ENCODE assay signal across 8 cellular contexts in the genomic region with DNA sequence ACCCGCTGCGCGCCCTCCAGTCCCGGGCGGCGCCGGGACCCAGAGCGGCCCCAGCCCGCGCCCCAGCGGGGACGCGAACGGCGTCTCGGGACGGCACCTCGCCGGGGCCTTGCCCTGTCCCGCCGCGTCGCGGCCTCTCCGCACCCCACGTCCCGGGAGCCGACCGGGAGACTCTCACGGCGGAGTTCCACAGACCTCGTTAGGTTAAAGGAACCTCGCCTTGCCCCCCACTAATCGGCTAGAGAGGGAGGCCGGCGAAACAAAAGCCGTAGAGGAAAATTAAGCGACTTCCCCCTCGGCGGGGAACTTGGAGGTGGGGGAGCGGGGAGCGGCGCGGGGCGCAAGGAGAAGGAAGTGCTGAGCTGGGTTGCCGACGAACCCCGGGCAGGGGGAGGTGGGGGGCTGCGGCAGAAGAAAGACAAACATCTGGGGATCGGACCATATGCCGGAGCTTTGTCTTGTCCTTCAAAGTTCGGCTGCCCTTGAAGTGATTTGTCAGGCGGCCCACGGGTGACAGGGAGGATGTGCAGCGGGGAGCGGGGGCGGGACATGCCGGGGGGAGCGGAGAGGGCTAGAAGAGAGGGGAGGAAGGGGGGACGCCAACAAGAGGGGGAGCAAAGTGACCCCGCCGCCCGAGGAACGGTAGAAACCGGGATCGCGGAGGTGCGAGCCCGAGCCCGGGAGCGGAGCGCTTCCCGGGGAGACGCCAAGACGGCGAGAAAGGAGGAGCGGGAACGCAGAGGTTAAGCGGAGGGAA.
DNase-seq lines count a peak whose midpoint lies in the region; ATAC-seq, FAIRE-seq and TF ChIP-seq lines count a peak whose summit lies in the region.

No MANE protein-coding gene starts in this region.

- peaks cover 12 to 24% (median 18%) of the 10 kb centered on the region in 4 donors for H3K4me1 Mint-ChIP-seq in CD4-positive, alpha-beta memory T cell
- peaks cover 15% of the 10 kb centered on the region for H3K4me1 Mint-ChIP-seq in activated naive CD4-positive, alpha-beta T cell treated with anti-CD3 and anti-CD28 coated beads, Interleukin-2, amount 50 U/mL, for 24 hours

- no peaks in the 10 kb centered on the region for H4K20me1 ChIP-seq in IMR-90 (ENCODE audit: insufficient read depth, low read length)
- no peaks in the 10 kb centered on the region for H4K20me1 ChIP-seq in hepatocyte (ENCODE audit: insufficient read depth, poor library complexity, severe bottlenecking)

- H4K8ac ChIP-seq in IMR-90 (ENCODE audit: low read depth in 2 of 2, low read length in 2 of 2), result peak overlapping the region in 1 of 2 experiments; percentile 20; a peak in 1 of 4 replicates

- CTCF ChIA-PET in CD4-positive, alpha-beta memory T cell (lab: Charles Lee; ENCODE audit: partially characterized antibody), result no interaction called here
- CTCF ChIA-PET in IMR-90 (lab: Yijun Ruan, JAX), result no interaction called here

- WGBS in IMR-90 (ENCODE audit: extremely low coverage in 2 of 2, insufficient read length in 1 of 2), 2 experiments, result 1% methylated on average over 38 of the region's 79 CpGs; no CpG with 5 or more reads in 1 of the 2 experiments
- WGBS in hepatocyte (ENCODE audit: low lambda C conversion rate, missing lambda C conversion rate), result 2% methylated on average over 45 of the region's 79 CpGs
- whole genome bisulfite sequencing in small intestine, 3 donors, result 1 to 3% (median 1%) methylated on average over 65 to 79 of the region's 79 CpGs

- H3K27me3 ChIP-seq in CD4-positive, alpha-beta memory T cell (ENCODE audit: insufficient read depth, low read length), result peaks cover 26% of the 10 kb centered on the region
- H3K27me3 ChIP-seq in IMR-90 (ENCODE audit: control insufficient read depth, insufficient read depth, low read length) (peaks cover 43% of the 10 kb centered on the region), hepatocyte (peaks cover 94% of the 10 kb centered on the region), small intestine (ENCODE audit: control insufficient read depth in 2 of 2, insufficient read depth in 2 of 2, low read length in 2 of 2) (peaks cover 4 to 17% of the 10 kb centered on the region in 2 donors)

- H3K4ac ChIP-seq in IMR-90 (ENCODE audit: low read depth, low read length), result no peak overlapping the region; the same call in 1 of the 2 replicates

- ATAC-seq in GM19463 (IDR thresholded peaks at IDR 0.05; ENCODE audit: unreplicated experiment) (peak; percentile 39), IMR-90 (ENCODE audit: low read depth) (peak; percentile 67)

- no peaks in the 10 kb centered on the region for H3K9me2 ChIP-seq in hepatocyte (replicated peaks; ENCODE audit: insufficient read depth)

- no peak overlapping the region for H3K18ac ChIP-seq in IMR-90 (ENCODE audit: low read depth, low read length)

- peak overlapping the region; percentile 83; the same call in 1 of the 2 replicates for H3K23ac ChIP-seq in IMR-90 (ENCODE audit: low read depth, low read length)

- no peak overlapping the region for H2BK15ac ChIP-seq in IMR-90 (ENCODE audit: low read depth, low read length)

- peaks cover 20% of the 10 kb centered on the region for H3K4me1 ChIP-seq in CD4-positive, alpha-beta memory T cell (ENCODE audit: insufficient read depth, low read length)
- H3K4me1 ChIP-seq in IMR-90 (ENCODE audit: control insufficient read depth, insufficient read depth, low read length) (no peaks in the 10 kb centered on the region), hepatocyte (ENCODE audit: insufficient read depth) (peaks cover 3% of the 10 kb centered on the region), small intestine (ENCODE audit: control insufficient read depth in 2 of 2, insufficient read depth in 1 of 2, low read depth in 1 of 2, low read length in 1 of 2) (peaks cover 0 to 5% of the 10 kb centered on the region in 2 donors)

- peak overlapping the region in 1 of 7 donors; percentile 30 for H3K27ac Mint-ChIP-seq in CD4-positive, alpha-beta memory T cell
- no peak overlapping the region for H3K27ac Mint-ChIP-seq in activated naive CD4-positive, alpha-beta T cell treated with anti-CD3 and anti-CD28 coated beads, Interleukin-2, amount 50 U/mL, for 24 hours

- peaks cover 0 to 14% (median 8%) of the 10 kb centered on the region in 8 donors for H3K9me3 Mint-ChIP-seq in CD4-positive, alpha-beta memory T cell
- H3K9me3 Mint-ChIP-seq in activated naive CD4-positive, alpha-beta T cell treated with anti-CD3 and anti-CD28 coated beads, Interleukin-2, amount 50 U/mL, for 24 hours, result peaks cover 13% of the 10 kb centered on the region

- H3K14ac ChIP-seq in IMR-90 (replicated peaks; ENCODE audit: low read depth, low read length), result no peak overlapping the region

- no peaks in the 10 kb centered on the region for H3K36me3 ChIP-seq in CD4-positive, alpha-beta memory T cell (ENCODE audit: insufficient read depth, low read length)
- H3K36me3 ChIP-seq in IMR-90 (ENCODE audit: control insufficient read depth, insufficient read depth, low read length) (no peaks in the 10 kb centered on the region), hepatocyte (replicated peaks; ENCODE audit: insufficient read depth, low read depth) (no peaks in the 10 kb centered on the region), small intestine (ENCODE audit: control insufficient read depth in 2 of 2, insufficient read depth in 2 of 2, low read length in 2 of 2) (no peaks in the 10 kb centered on the region)

- peak in 2 of 5 donors; percentile 3 to 6 for DNase-seq in CD4-positive, alpha-beta memory T cell
- DNase-seq in IMR-90 (no peak), hepatocyte (ENCODE audit: low spot score) (peak; percentile 21), small intestine (peak; percentile 42), HT-29 (ENCODE audit: low spot score) (no peak), GM19239 (ENCODE audit: insufficient read length, low spot score) (no peak)

- TF ChIP-seq CTCF in IMR-90 (conservative IDR thresholded peaks at IDR 0.05; ENCODE audit: low read depth, low read length) (no peak), hepatocyte (IDR thresholded peaks at IDR 0.05; ENCODE audit: poor library complexity) (no peak)

- H4K5ac ChIP-seq in IMR-90 (ENCODE audit: low read depth, low read length), result no peak overlapping the region

- H4K91ac ChIP-seq in IMR-90 (ENCODE audit: insufficient read depth, low read depth, low read length), result no peak overlapping the region

- in situ Hi-C loops in IMR-90 (cut with MboI; ENCODE audit: low sequenced_read_pairs), result no loop called here

- H3K79me2 ChIP-seq in hepatocyte, result no peaks in the 10 kb centered on the region

- H3K9ac ChIP-seq in IMR-90 (ENCODE audit: low read depth, low read length), result no peak overlapping the region

- TF ChIP-seq POLR2A in IMR-90 (IDR thresholded peaks at IDR 0.05; ENCODE audit: low read depth, low read length), result no peak

- no peak overlapping the region for H2BK20ac ChIP-seq in IMR-90 (ENCODE audit: low read depth, low read length)

- H3K9me3 ChIP-seq in CD4-positive, alpha-beta memory T cell (ENCODE audit: control insufficient read depth in 1 of 2, low read length in 2 of 2), result no peaks in the 10 kb centered on the region
- H3K9me3 ChIP-seq in IMR-90 (ENCODE audit: control insufficient read depth, insufficient read depth, low read length) (no peaks in the 10 kb centered on the region), hepatocyte (ENCODE audit: low read depth) (no peaks in the 10 kb centered on the region), small intestine (ENCODE audit: control insufficient read depth, low read depth) (no peaks in the 10 kb centered on the region)

- H2AK9ac ChIP-seq in IMR-90 (replicated peaks; ENCODE audit: low read depth, low read length, poor library complexity), result no peak overlapping the region

- peak overlapping the region; percentile 90 for H2AFZ ChIP-seq in IMR-90 (replicated peaks; ENCODE audit: low read length, poor library complexity)
- peak overlapping the region; percentile 95 for H2AFZ ChIP-seq in hepatocyte

- no TSS peak for BruUV-seq in IMR-90 (replicated peaks; lab: Mats Ljungman, UMichigan)

- intact Hi-C loops in CD4-positive, alpha-beta memory T cell (cut with micrococcal nuclease), result no loop called here
- intact Hi-C loops in IMR-90 (cut with micrococcal nuclease), result no loop called here

- H3K36me3 Mint-ChIP-seq in CD4-positive, alpha-beta memory T cell, result no peaks in the 10 kb centered on the region
- peaks cover 1% of the 10 kb centered on the region for H3K36me3 Mint-ChIP-seq in activated naive CD4-positive, alpha-beta T cell treated with anti-CD3 and anti-CD28 coated beads, Interleukin-2, amount 50 U/mL, for 24 hours

- peaks cover 34 to 38% of the 10 kb centered on the region in 2 donors for H3K27me3 Mint-ChIP-seq in CD4-positive, alpha-beta memory T cell
- H3K27me3 Mint-ChIP-seq in activated naive CD4-positive, alpha-beta T cell treated with anti-CD3 and anti-CD28 coated beads, Interleukin-2, amount 50 U/mL, for 24 hours, result peaks cover 40% of the 10 kb centered on the region

- H2AK5ac ChIP-seq in IMR-90 (ENCODE audit: low read depth, low read length), result no peak overlapping the region

- no peak for TF ChIP-seq RAD21 in IMR-90 (IDR thresholded peaks at IDR 0.05; ENCODE audit: low read length)

- POLR2A ChIA-PET in CD4-positive, alpha-beta memory T cell (lab: Charles Lee; ENCODE audit: partially characterized antibody), result no interaction called here
- POLR2A ChIA-PET in IMR-90 (lab: Charles Lee; ENCODE audit: unreplicated experiment), result interaction anchor here (0.6 kb wide), 1 partner anchor 11 kb away, joined by 6 read pairs; no protein-coding TSS in a partner anchor

- peak overlapping the region in 1 of 2 donors; percentile 8 for H3K4me3 ChIP-seq in CD4-positive, alpha-beta memory T cell (ENCODE audit: low read length in 2 of 2)
- H3K4me3 ChIP-seq in IMR-90 (ENCODE audit: insufficient read depth, low read depth, low read length) (peak overlapping the region; percentile 56), hepatocyte (peak overlapping the region; percentile 58), small intestine (ENCODE audit: low read depth in 1 of 2, low read length in 2 of 2) (peak overlapping the region; percentile 23 to 66)

- H3K9me1 ChIP-seq in IMR-90 (ENCODE audit: insufficient read depth, low read length), result no peaks in the 10 kb centered on the region

- H2BK120ac ChIP-seq in IMR-90 (ENCODE audit: low read depth, low read length), result peak overlapping the region; percentile 40

- H3K4me3 Mint-ChIP-seq in CD4-positive, alpha-beta memory T cell, result peak overlapping the region; percentile 57 to 82 (median 76)
- H3K4me3 Mint-ChIP-seq in activated naive CD4-positive, alpha-beta T cell treated with anti-CD3 and anti-CD28 coated beads, Interleukin-2, amount 50 U/mL, for 24 hours, result peak overlapping the region; percentile 67

- no peak overlapping the region for H3K56ac ChIP-seq in IMR-90 (ENCODE audit: extremely low read depth, insufficient read depth, low read length)

- H2BK5ac ChIP-seq in IMR-90 (ENCODE audit: low read depth, low read length, poor library complexity, severe bottlenecking), result no peak overlapping the region

- dilution Hi-C loops in IMR-90 (cut with HindIII; ENCODE audit: low sequenced_read_pairs, unreplicated experiment), result no loop called here

- H3K4me2 ChIP-seq in IMR-90 (ENCODE audit: low read depth, low read length), result peak overlapping the region; percentile 73
- peak overlapping the region; percentile 97 for H3K4me2 ChIP-seq in hepatocyte

- no peak overlapping the region for H3K27ac ChIP-seq in CD4-positive, alpha-beta memory T cell (ENCODE audit: low read depth, low read length)
- H3K27ac ChIP-seq in IMR-90 (ENCODE audit: insufficient read depth, low read length) (no peak overlapping the region), hepatocyte (no peak overlapping the region), small intestine (ENCODE audit: low read depth in 1 of 2, low read length in 1 of 2) (no peak overlapping the region)

- no peaks in the 10 kb centered on the region for H3K79me1 ChIP-seq in IMR-90 (ENCODE audit: low read depth in 1 of 2, low read length in 2 of 2)

- FAIRE-seq in small intestine (lab: Jason Lieb, UNC), result no peak
- FAIRE-seq in GM19239 (lab: Jason Lieb, UNC), result no peak

Comparison
In these comparisons a context has a peak if more than half of its experiments do, and no peak if none do; other contexts are left out.
1. DNase-seq: peak in hepatocyte (single experiment) and small intestine (single experiment); none in IMR-90 (single experiment), HT-29 (single experiment) and GM19239 (single experiment).